In genomic region chr2:80624062-80624461, GRCh38 we compare ENCODE assay signal across 32 cellular contexts.
"Had no signal": no experiment of that assay in that cellular context is flagged by ENCODE, and none has a peak within 500 bp of the region (broad histone marks: within the 10 kb centered on the region; RNA-seq: fewer than 3 reads in every experiment).

No MANE protein-coding gene starts in this region.

- H3K36me3 ChIP-seq: adrenal gland, ascending aorta, brain microvascular endothelial cell, breast epithelium, cardiac muscle cell had no signal

- H3K9me3 ChIP-seq: adrenal gland, ascending aorta, body of pancreas, breast epithelium had no signal

- FAIRE-seq: astrocyte, bronchial epithelial cell had no signal

- H3K27ac ChIP-seq: adrenal gland, ascending aorta, body of pancreas, brain microvascular endothelial cell, breast epithelium, cardiac muscle cell had no signal

- H3K4me3 ChIP-seq: adrenal gland, ascending aorta, body of pancreas, breast epithelium, cardiac muscle cell had no signal

- H3K4me1 ChIP-seq: adrenal gland, ascending aorta, body of pancreas, breast epithelium had no signal

- ATAC-seq: activated naive CD4-positive, alpha-beta T cell treated with anti-CD3 and anti-CD28 coated beads, Interleukin-2, amount 50 U/mL, for 72 hours; activated naive CD8-positive, alpha-beta T cell treated with anti-CD3 and anti-CD28 coated beads, Interleukin-2, amount 50 U/mL, for 24 hours; activated T-cell treated with anti-CD3 and anti-CD28 coated beads, Interleukin-2, amount 50 U/mL, for 4 hours; activated T-cell treated with anti-CD3 and anti-CD28 coated beads, Interleukin-2, amount 50 U/mL, for 72 hours; activated T-helper 17 cell treated with anti-CD3 and anti-CD28 coated beads, Interleukin-2, amount 50 U/mL, for 72 hours; body of pancreas had no signal

- DNase-seq: activated effector memory CD4-positive, alpha-beta T cell treated with anti-CD3 and anti-CD28 coated beads, Interleukin-2, amount 50 U/mL, for 16 hours; activated effector memory CD4-positive, alpha-beta T cell treated with Interleukin-2 at 50 U/mL for 16 hours; activated gamma-delta T cell; activated gamma-delta T cell treated with Interleukin-2 at 50 U/mL for 16 hours; activated naive CD4-positive, alpha-beta T cell; activated naive CD4-positive, alpha-beta T cell treated with anti-CD3 and anti-CD28 coated beads for 36 hours; activated naive CD4-positive, alpha-beta T cell treated with anti-CD3 and anti-CD28 coated beads, Interleukin-2, amount 10 ng/mL, durations not matched to agents 7 days and 5 days; activated naive CD4-positive, alpha-beta T cell treated with anti-CD3 and anti-CD28 coated beads, Interleukin-2, amount 50 U/mL, for 16 hours; activated naive CD4-positive, alpha-beta T cell treated with Interleukin-2 at 50 U/mL for 16 hours; activated naive CD8-positive, alpha-beta T cell treated with anti-CD3 and anti-CD28 coated beads for 36 hours; activated naive CD8-positive, alpha-beta T cell treated with anti-CD3 and anti-CD28 coated beads, Interleukin-2, amount 10 ng/mL, durations not matched to agents 7 days and 5 days; activated naive CD8-positive, alpha-beta T cell treated with anti-CD3 and anti-CD28 coated beads, Interleukin-2, amount 50 U/mL, for 24 hours; activated T-cell treated with anti-CD3 and anti-CD28 coated beads, Interleukin-2, amount 50 U/mL, for 24 hours; activated T-cell treated with anti-CD3 and anti-CD28 coated beads, Interleukin-2, amount 50 U/mL, for 4 hours; activated T-cell treated with anti-CD3 and anti-CD28 coated beads, Interleukin-2, amount 50 U/mL, for 48 hours; activated T-cell treated with anti-CD3 and anti-CD28 coated beads, Interleukin-2, amount 50 U/mL, for 72 hours; adrenal gland; amniotic stem cell; anterior cingulate cortex; aorta; body of pancreas; brain microvascular endothelial cell; caudate nucleus; central memory CD4-positive, alpha-beta T cell; cerebellar nuclear complex had no signal

- H3K27me3 ChIP-seq: adrenal gland, ascending aorta, body of pancreas, brain microvascular endothelial cell, breast epithelium, cardiac muscle cell had no signal
